Comparison of ENCODE assay signal across 10 cellular contexts in genomic region chr13:101751488-101751887, GRCh38.
DNase-seq lines count a peak whose midpoint lies in the region; ATAC-seq and TF ChIP-seq lines count a peak whose summit lies in the region.
"Had no signal": no experiment of that assay in that cellular context is flagged by ENCODE, and none has a peak within 500 bp of the region (broad histone marks: within the 10 kb centered on the region; RNA-seq: fewer than 3 reads in every experiment).

No MANE protein-coding gene starts in this region.

- H3K27me3 Mint-ChIP-seq in neural progenitor cell (ENCODE audit: insufficient read depth, low read depth): peaks cover 4% of the 10 kb centered on the region

- no peaks in the 10 kb centered on the region for H3K79me2 ChIP-seq in neural progenitor cell (ENCODE audit: low read depth)

- no peaks in the 10 kb centered on the region for H4K20me1 ChIP-seq in neural progenitor cell (ENCODE audit: low read depth)

- ATAC-seq in GM18502 (IDR thresholded peaks at IDR 0.05; ENCODE audit: poor library complexity, unreplicated experiment) (peak; percentile 87), HG03108 (IDR thresholded peaks at IDR 0.05; ENCODE audit: unreplicated experiment) (peak; percentile 77), aorta (ENCODE audit: low FRiP score) (no peak)

- H3K27ac ChIP-seq in aorta (ENCODE audit: low read depth in 1 of 2, low read length in 2 of 2) (no peak overlapping the region), neural progenitor cell (no peak overlapping the region)

- no peak overlapping the region for H2AFZ ChIP-seq in neural progenitor cell (replicated peaks)

- DNase-seq in NCI-H524 (lab: John Stamatoyannopoulos, UW) (peak; percentile 67 to 86), glomerular endothelial cell (ENCODE audit: extremely low read depth, low read depth, low spot score) (peak; percentile 70), aorta (no peak), neural progenitor cell (ENCODE audit: low spot score) (no peak), GM13976 (ENCODE audit: low spot score) (no peak)
- no peak for DNase-seq in activated CD8-positive, alpha-beta memory T cell treated with anti-CD3 and anti-CD28 coated beads, Interleukin-2, amount 50 U/mL, for 48 hours

- H3K9me3 ChIP-seq in aorta (ENCODE audit: control insufficient read depth, low read length): no peaks in the 10 kb centered on the region
- no peaks in the 10 kb centered on the region for H3K9me3 ChIP-seq in neural progenitor cell (ENCODE audit: low read depth)
- H3K9me3 ChIP-seq: HAP-1 had no signal

- in situ Hi-C loops in GM13976 (cut with MboI; ENCODE audit: low sequenced_read_pairs, unreplicated experiment): loop anchor here (10.0 to 25.0 kb wide), 2 partner anchors 237 to 589 kb away; no protein-coding TSS in a partner anchor

- no peak overlapping the region for H3K4me3 Mint-ChIP-seq in neural progenitor cell

- H3K36me3 ChIP-seq in aorta (ENCODE audit: control insufficient read depth in 1 of 2, insufficient read depth in 2 of 2, low read length in 1 of 2) (no peaks in the 10 kb centered on the region), neural progenitor cell (no peaks in the 10 kb centered on the region)
- H3K36me3 ChIP-seq: HAP-1 had no signal

- H3K4me1 ChIP-seq in aorta (ENCODE audit: control insufficient read depth in 1 of 2, insufficient read depth in 2 of 2, low read length in 2 of 2) (no peaks in the 10 kb centered on the region), neural progenitor cell (no peaks in the 10 kb centered on the region)
- H3K4me1 ChIP-seq: HAP-1 had no signal

- no peaks in the 10 kb centered on the region for H3K36me3 Mint-ChIP-seq in neural progenitor cell
- H3K36me3 Mint-ChIP-seq: brain had no signal

- H3K4me3 ChIP-seq in aorta (ENCODE audit: low read length in 2 of 2) (no peak overlapping the region), neural progenitor cell (no peak overlapping the region)
- H3K4me3 ChIP-seq: HAP-1 had no signal

- intact Hi-C loops in aorta (cut with DNase I): loop anchor here in 1 of 2 donors (10.0 kb wide), 1 partner anchor 607 kb away; no protein-coding TSS in a partner anchor

- no peaks in the 10 kb centered on the region for H3K9me3 Mint-ChIP-seq in neural progenitor cell
- H3K9me3 Mint-ChIP-seq: brain had no signal

- no peak overlapping the region for H3K27ac Mint-ChIP-seq in neural progenitor cell

- no peak overlapping the region for H3K9ac ChIP-seq in neural progenitor cell

- H3K27me3 ChIP-seq in aorta (ENCODE audit: control insufficient read depth in 1 of 2, insufficient read depth in 2 of 2, low read length in 1 of 2): no peaks in the 10 kb centered on the region
- no peaks in the 10 kb centered on the region for H3K27me3 ChIP-seq in neural progenitor cell

- TF ChIP-seq CTCF in neural progenitor cell (IDR thresholded peaks at IDR 0.05) (no peak), GM13976 (IDR thresholded peaks at IDR 0.05; ENCODE audit: borderline replicate concordance, control extremely low read depth, extremely low read depth, insufficient read depth, missing control alignments) (no peak)

- no peaks in the 10 kb centered on the region for H3F3A ChIP-seq in neural progenitor cell (ENCODE audit: low read depth)

- 27 to 28% methylated on average over 3 of the region's 3 CpGs for WGBS in aorta, 2 donors

- H3K4me2 ChIP-seq in neural progenitor cell: no peak overlapping the region

- H3K4me1 Mint-ChIP-seq in neural progenitor cell: peaks cover 2% of the 10 kb centered on the region

Comparison
In these comparisons a context has a peak if more than half of its experiments do, and no peak if none do; other contexts are left out.
1. DNase-seq: peak in NCI-H524 (2 of 2) and glomerular endothelial cell (single experiment); none in aorta (0 of 2), neural progenitor cell (single experiment), activated CD8-positive, alpha-beta memory T cell treated with anti-CD3 and anti-CD28 coated beads, Interleukin-2, amount 50 U/mL, for 48 hours (single experiment) and GM13976 (single experiment).